ENCODE assay signal across 9 cellular contexts in the genomic region with DNA sequence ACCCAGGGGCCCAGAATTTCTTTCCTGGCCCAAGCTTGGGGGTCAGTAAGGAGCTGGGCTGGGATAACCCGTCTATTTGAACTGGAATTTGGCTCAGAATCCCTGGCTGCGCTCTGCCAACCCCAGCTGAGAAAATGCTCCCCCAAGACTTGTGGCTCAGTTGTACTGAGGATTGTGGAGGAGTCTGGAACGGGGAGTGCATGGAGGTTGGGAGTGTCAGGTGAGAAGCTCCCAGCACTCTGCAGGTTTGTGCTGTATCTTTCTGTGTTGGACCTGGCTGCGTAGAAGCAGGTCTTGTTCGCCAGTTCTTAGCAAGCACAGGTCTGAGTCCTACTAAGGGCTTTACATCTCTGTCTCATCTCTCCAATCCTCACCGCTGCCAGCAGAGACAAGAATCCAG. TPM values are rescaled to one million over a fixed set of nuclear protein-coding genes. Genes with fewer than 3 reads are reported as not detected.
DNase-seq lines count a peak whose midpoint lies in the region; ATAC-seq, FAIRE-seq and TF ChIP-seq lines count a peak whose summit lies in the region.
"Had no signal": no experiment of that assay in that cellular context is flagged by ENCODE, and none has a peak within 500 bp of the region (broad histone marks: within the 10 kb centered on the region; RNA-seq: fewer than 3 reads in every experiment).

No MANE protein-coding gene starts in this region.

- H4K20me1 ChIP-seq in PC-3 (ENCODE audit: low read length) (no peaks in the 10 kb centered on the region), HepG2 (ENCODE audit: insufficient read depth, low read length) (no peaks in the 10 kb centered on the region)

- peak overlapping the region; percentile 81; the same call in 1 of the 2 replicates for H3K4me3 ChIP-seq in PC-3 (ENCODE audit: low read length)
- H3K4me3 ChIP-seq in HepG2 (replicated peaks in 1 of 3; ENCODE audit: insufficient read depth in 1 of 3, low read depth in 2 of 3, low read length in 3 of 3) = peak overlapping the region; percentile 62 to 88 (median 73); a peak in 5 of 6 replicates
- no peak overlapping the region for H3K4me3 ChIP-seq in mesendoderm (ENCODE audit: low read length)

- TF ChIP-seq RAD21 in HepG2 (CRISPR knock-in tag; IDR thresholded peaks at IDR 0.05) = no peak

- no peaks in the 10 kb centered on the region for H3K9me3 ChIP-seq in PC-3 (ENCODE audit: low read length)
- H3K9me3 ChIP-seq in HepG2 (ENCODE audit: low read length) = no peaks in the 10 kb centered on the region

- intact Hi-C loops in PC-3 (cut with micrococcal nuclease) (loop anchor here (2.0 to 5.0 kb wide), 2 partner anchors 62 to 114 kb away; partner anchors contain the start of gene ASAP3), HepG2 (cut with micrococcal nuclease; ENCODE audit: unreplicated experiment) (no loop called here)

- H3K4me1 ChIP-seq in PC-3 (ENCODE audit: insufficient read depth, low read length) (peaks cover 23% of the 10 kb centered on the region), HepG2 (ENCODE audit: insufficient read depth, low read length) (peaks cover 79% of the 10 kb centered on the region), mesendoderm (ENCODE audit: control insufficient read depth, low read depth, low read length) (no peaks in the 10 kb centered on the region)

- H3K4ac ChIP-seq in mesendoderm (ENCODE audit: low read depth, low read length) = no peak overlapping the region

- H3K36me3 Mint-ChIP-seq in stimulated activated naive CD8-positive, alpha-beta T cell treated with anti-CD3 and anti-CD28 coated beads, Interleukin-15, Interleukin-2, amounts not matched to agents 100 ng/mL and 50 ng/mL, for 24 hours (ENCODE audit: low read depth) = no peaks in the 10 kb centered on the region

- H3K27ac ChIP-seq in PC-3 (ENCODE audit: low read length) (peak overlapping the region; percentile 59; the same call in 1 of the 2 replicates), HepG2 (ENCODE audit: extremely low read length, insufficient read depth, low read length) (peak overlapping the region; percentile 92), mesendoderm (ENCODE audit: low read depth, low read length) (no peak overlapping the region)

- no peak overlapping the region for H2AK5ac ChIP-seq in mesendoderm (ENCODE audit: low read length)

- H3K9ac ChIP-seq in PC-3 (ENCODE audit: low read length) (0 out of 2 replicates have a peak overlapping the region, but pooled peaks have one; percentile 9), HepG2 (ENCODE audit: insufficient read depth, low read depth, low read length) (peak overlapping the region; percentile 71), mesendoderm (ENCODE audit: low read length) (no peak overlapping the region)

- DNase-seq in PC-3 (no peak), amniotic epithelial cell (ENCODE audit: low read depth) (peak; percentile 39), HepG2 (ENCODE audit: low spot score) (no peak), mesendoderm (no peak)
- DNase-seq in activated CD8-positive, alpha-beta memory T cell treated with anti-CD3 and anti-CD28 coated beads for 24 hours = no peak
- DNase-seq: NCI-H2081 had no signal

- TF ChIP-seq POLR2A in HepG2 (IDR thresholded peaks at IDR 0.05; ENCODE audit: insufficient read depth in 1 of 2, low read depth in 2 of 2, low read length in 2 of 2) = no peak

- FAIRE-seq in HepG2 (lab: Jason Lieb, UNC) = no peak

- BruUV-seq in PC-3 (replicated peaks; lab: Mats Ljungman, UMichigan) (no TSS peak), HepG2 (replicated peaks; lab: Mats Ljungman, UMichigan) (TSS peak; percentile 37)

- no peaks in the 10 kb centered on the region for H3K27me3 ChIP-seq in PC-3 (ENCODE audit: low read length)
- H3K27me3 ChIP-seq in HepG2 (ENCODE audit: control insufficient read depth in 1 of 2, insufficient read depth in 2 of 2, low read length in 2 of 2) = no peaks in the 10 kb centered on the region
- H3K27me3 ChIP-seq in mesendoderm (ENCODE audit: insufficient read depth, low read length, poor library complexity) = peaks cover 16% of the 10 kb centered on the region

- H3K27me3 Mint-ChIP-seq in stimulated activated naive CD8-positive, alpha-beta T cell treated with anti-CD3 and anti-CD28 coated beads, Interleukin-15, Interleukin-2, amounts not matched to agents 100 ng/mL and 50 ng/mL, for 24 hours = peaks cover 14% of the 10 kb centered on the region

- no peak overlapping the region for H3K56ac ChIP-seq in mesendoderm (ENCODE audit: low read length)

- in situ Hi-C loops in HepG2 (cut with HindIII; ENCODE audit: extremely low pct_ligation_motif_present, low pct_unique_long_range_greater_than_20kb) = no loop called here

- H2BK5ac ChIP-seq in mesendoderm (ENCODE audit: low read length) = no peak overlapping the region

- H3K4me2 ChIP-seq in PC-3 (ENCODE audit: low read length) (peak overlapping the region; percentile 98), HepG2 (ENCODE audit: low read depth, low read length) (peak overlapping the region; percentile 78), mesendoderm (ENCODE audit: low read length) (no peak overlapping the region)

- H2AFZ ChIP-seq in PC-3 (ENCODE audit: low read length) (no peak overlapping the region), HepG2 (ENCODE audit: low read length) (no peak overlapping the region)

- peak overlapping the region; percentile 52 for H3K4me3 Mint-ChIP-seq in stimulated activated naive CD8-positive, alpha-beta T cell treated with anti-CD3 and anti-CD28 coated beads, Interleukin-15, Interleukin-2, amounts not matched to agents 100 ng/mL and 50 ng/mL, for 24 hours

- TF ChIP-seq EP300 in HepG2 (IDR thresholded peaks at IDR 0.05; ENCODE audit: low read depth in 2 of 2, low read length in 2 of 2) = no peak
- no peak for TF ChIP-seq EP300 in HepG2 (CRISPR knock-in tag; IDR thresholded peaks at IDR 0.05; ENCODE audit: borderline replicate concordance)

- TF ChIP-seq CTCF in PC-3 (conservative IDR thresholded peaks at IDR 0.05; ENCODE audit: low read depth, low read length) (no peak), HepG2 (CRISPR knock-in tag; IDR thresholded peaks at IDR 0.05) (no peak)

- H3K9me2 ChIP-seq in PC-3 (replicated peaks; ENCODE audit: low read length) = no peaks in the 10 kb centered on the region

- peak overlapping the region; percentile 43 for H3K27ac Mint-ChIP-seq in stimulated activated naive CD8-positive, alpha-beta T cell treated with anti-CD3 and anti-CD28 coated beads, Interleukin-15, Interleukin-2, amounts not matched to agents 100 ng/mL and 50 ng/mL, for 24 hours

- H3K4me1 Mint-ChIP-seq in stimulated activated naive CD8-positive, alpha-beta T cell treated with anti-CD3 and anti-CD28 coated beads, Interleukin-15, Interleukin-2, amounts not matched to agents 100 ng/mL and 50 ng/mL, for 24 hours (ENCODE audit: low read depth) = peaks cover 24% of the 10 kb centered on the region

- no peaks in the 10 kb centered on the region for H3K79me1 ChIP-seq in mesendoderm (ENCODE audit: low read length)

- POLR2A ChIA-PET in PC-3 (lab: Charles Lee; ENCODE audit: unreplicated experiment) = no interaction called here
- POLR2A ChIA-PET in HepG2 (lab: Yijun Ruan, JAX) = interaction anchor here (0.9 to 3.7 kb wide), 11 partner anchors 11 to 139 kb away, joined by 3 to 22 read pairs (median 4); partner anchors contain the start of genes ASAP3 and HNRNPR

- no peak overlapping the region for H4K8ac ChIP-seq in mesendoderm (ENCODE audit: low read depth, low read length)

- no peak overlapping the region for H4K5ac ChIP-seq in mesendoderm (ENCODE audit: low read length)

- 58% methylated on average over 4 of the region's 6 CpGs for WGBS in HepG2 (ENCODE audit: low lambda C conversion rate)
- WGBS in mesendoderm (ENCODE audit: extremely low coverage, insufficient coverage, low lambda C conversion rate) = no CpG with 5 or more reads among the region's 6 CpGs

- H3K23ac ChIP-seq in mesendoderm (ENCODE audit: low read length) = no peak overlapping the region

- H2BK15ac ChIP-seq in mesendoderm (replicated peaks; ENCODE audit: low read depth) = no peak overlapping the region

- H3K79me2 ChIP-seq in PC-3 (ENCODE audit: low read length) = peaks cover 15% of the 10 kb centered on the region; the same call in 1 of the 2 replicates
- peaks cover 44% of the 10 kb centered on the region for H3K79me2 ChIP-seq in HepG2 (ENCODE audit: insufficient read depth, low read length)
- H3K79me2 ChIP-seq in mesendoderm (ENCODE audit: control insufficient read depth, insufficient read depth, low read length) = no peaks in the 10 kb centered on the region

- H3K36me3 ChIP-seq in PC-3 (ENCODE audit: low read depth, low read length) (no peaks in the 10 kb centered on the region), HepG2 (replicated peaks in 1 of 2; ENCODE audit: control insufficient read depth in 1 of 2, insufficient read depth in 2 of 2, low read length in 2 of 2) (peaks cover 1 to 13% of the 10 kb centered on the region in 2 experiments), mesendoderm (ENCODE audit: control insufficient read depth, insufficient read depth, low read length) (no peaks in the 10 kb centered on the region)

- H3K9me3 Mint-ChIP-seq in stimulated activated naive CD8-positive, alpha-beta T cell treated with anti-CD3 and anti-CD28 coated beads, Interleukin-15, Interleukin-2, amounts not matched to agents 100 ng/mL and 50 ng/mL, for 24 hours = no peaks in the 10 kb centered on the region

- CTCF ChIA-PET in PC-3 (lab: Charles Lee) (interaction anchor here (1.2 to 1.6 kb wide), 3 partner anchors 19 to 214 kb away, joined by 3 to 8 read pairs (median 3); no protein-coding TSS in a partner anchor), HepG2 (lab: Yijun Ruan, JAX; ENCODE audit: low intra/inter-chr PET ratio, low total read pairs) (no interaction called here)

- H3F3A ChIP-seq in PC-3 (ENCODE audit: low read length, unreplicated experiment) = no peaks in the 10 kb centered on the region

- H2BK120ac ChIP-seq in mesendoderm (ENCODE audit: low read depth, low read length) = no peak overlapping the region

- H3K18ac ChIP-seq in mesendoderm (ENCODE audit: low read length) = no peak overlapping the region

- ATAC-seq in PC-3 (no peak), HepG2 (no peak), GM18873 (IDR thresholded peaks at IDR 0.05; ENCODE audit: low FRiP score, unreplicated experiment) (no peak), HG02759 (IDR thresholded peaks at IDR 0.05; ENCODE audit: unreplicated experiment) (no peak)

RNA-seq across cellular contexts. Expression of gene TCEA3, which starts 1.6 kb away (rescaled TPM):
- 18.7 and 23.6 TPM in 2 replicates for total RNA-seq in PC-3 (2014; rRNA removed)
- total RNA-seq in HepG2 (2016; rRNA removed; fragmentation: Illumina TruSeq; extraction: Trizol) = 81.5 and 84.6 TPM in 2 replicates
- total RNA-seq in HepG2 (2016; cell fraction: cytosol; rRNA removed; fragmentation: Illumina TruSeq; extraction: Trizol; ENCODE audit: low read depth) = 62.6 and 67.5 TPM in 2 replicates
- total RNA-seq in HepG2 (2016; cell fraction: insoluble cytoplasmic fraction; rRNA removed; fragmentation: Illumina TruSeq; extraction: Trizol) = 77.6 and 83.3 TPM in 2 replicates
- 58.1 and 63.2 TPM in 2 replicates for total RNA-seq in HepG2 (2016; cell fraction: membrane; rRNA removed; fragmentation: Illumina TruSeq; extraction: Trizol)
- total RNA-seq in HepG2 (2016; cell fraction: nucleus; rRNA removed; fragmentation: Illumina TruSeq; extraction: Trizol) = 55.6 and 64.4 TPM in 2 replicates
- 55.5 and 57.9 TPM in 2 replicates for polyA plus RNA-seq in HepG2 (2011; rRNA removed)
- 41.6 and 53.2 TPM in 2 replicates for polyA plus RNA-seq in HepG2 (2011; cell fraction: cytosol; rRNA removed)
- 94.8 and 103 TPM in 2 replicates for polyA plus RNA-seq in HepG2 (2011; cell fraction: nucleus; rRNA removed)
- polyA plus RNA-seq in HepG2 (2012) = 43.1 and 68.0 TPM in 2 replicates
- polyA plus RNA-seq in HepG2 (2016; cell fraction: cytosol; fragmentation: Illumina TruSeq; extraction: Trizol; ENCODE audit: low read depth) = 77.6 and 80.8 TPM in 2 replicates
- 107 and 119 TPM in 2 replicates for polyA plus RNA-seq in HepG2 (2016; cell fraction: insoluble cytoplasmic fraction; fragmentation: Illumina TruSeq; extraction: Trizol; ENCODE audit: low read depth)
- polyA plus RNA-seq in HepG2 (2016; cell fraction: membrane; fragmentation: Illumina TruSeq; extraction: Trizol; ENCODE audit: low read depth) = 67.2 and 70.2 TPM in 2 replicates
- polyA plus RNA-seq in HepG2 (2016; cell fraction: nucleus; fragmentation: Illumina TruSeq; extraction: Trizol; ENCODE audit: insufficient read depth, low read depth) = 133 and 140 TPM in 2 replicates
- polyA minus RNA-seq in HepG2 (2011; rRNA and poly(A)+ RNA removed; ENCODE audit: low replicate concordance) = 2.4 and 21.3 TPM in 2 replicates
- 14.4 and 14.5 TPM in 2 replicates for polyA minus RNA-seq in HepG2 (2011; cell fraction: cytosol; rRNA and poly(A)+ RNA removed)
- 28.3 and 31.7 TPM in 2 replicates for polyA minus RNA-seq in HepG2 (2011; cell fraction: nucleus; rRNA and poly(A)+ RNA removed)
- polyA plus RNA-seq in mesendoderm (2013, experiment 1 of 2) = 0.17 TPM
- 0.17 TPM for polyA plus RNA-seq in mesendoderm (2013, experiment 2 of 2)

RNA-seq across cellular contexts. Expression of gene ZNF436, which starts 53.3 kb away (rescaled TPM):
- total RNA-seq in PC-3 (2014; rRNA removed) (7.8 and 10.5 TPM in 2 replicates), HepG2 (2016; rRNA removed; fragmentation: Illumina TruSeq; extraction: Trizol) (9.9 and 12.6 TPM in 2 replicates)
- total RNA-seq in HepG2 (2016; cell fraction: cytosol; rRNA removed; fragmentation: Illumina TruSeq; extraction: Trizol; ENCODE audit: low read depth) = 1.2 and 1.3 TPM in 2 replicates
- total RNA-seq in HepG2 (2016; cell fraction: insoluble cytoplasmic fraction; rRNA removed; fragmentation: Illumina TruSeq; extraction: Trizol) = 9.5 and 13.9 TPM in 2 replicates
- 4.7 and 6.1 TPM in 2 replicates for total RNA-seq in HepG2 (2016; cell fraction: membrane; rRNA removed; fragmentation: Illumina TruSeq; extraction: Trizol)
- 7.1 and 8.3 TPM in 2 replicates for total RNA-seq in HepG2 (2016; cell fraction: nucleus; rRNA removed; fragmentation: Illumina TruSeq; extraction: Trizol)
- polyA plus RNA-seq in HepG2 (2011; rRNA removed) = 4.3 TPM in 2 replicates
- 2.0 and 3.3 TPM in 2 replicates for polyA plus RNA-seq in HepG2 (2011; cell fraction: cytosol; rRNA removed)
- 7.0 and 8.6 TPM in 2 replicates for polyA plus RNA-seq in HepG2 (2011; cell fraction: nucleus; rRNA removed)
- 3.6 and 3.9 TPM in 2 replicates for polyA plus RNA-seq in HepG2 (2012)
- 0.23 and 0.35 TPM in 2 replicates for polyA plus RNA-seq in HepG2 (2016; cell fraction: cytosol; fragmentation: Illumina TruSeq; extraction: Trizol; ENCODE audit: low read depth)
- polyA plus RNA-seq in HepG2 (2016; cell fraction: insoluble cytoplasmic fraction; fragmentation: Illumina TruSeq; extraction: Trizol; ENCODE audit: low read depth) = 7.1 and 7.4 TPM in 2 replicates
- 1.3 and 1.4 TPM in 2 replicates for polyA plus RNA-seq in HepG2 (2016; cell fraction: membrane; fragmentation: Illumina TruSeq; extraction: Trizol; ENCODE audit: low read depth)
- 10.5 and 11.6 TPM in 2 replicates for polyA plus RNA-seq in HepG2 (2016; cell fraction: nucleus; fragmentation: Illumina TruSeq; extraction: Trizol; ENCODE audit: insufficient read depth, low read depth)
- polyA minus RNA-seq in HepG2 (2011; rRNA and poly(A)+ RNA removed; ENCODE audit: low replicate concordance) = 6.0 and 6.3 TPM in 2 replicates
- 4.3 and 6.0 TPM in 2 replicates for polyA minus RNA-seq in HepG2 (2011; cell fraction: cytosol; rRNA and poly(A)+ RNA removed)
- 6.8 and 11.7 TPM in 2 replicates for polyA minus RNA-seq in HepG2 (2011; cell fraction: nucleus; rRNA and poly(A)+ RNA removed)
- 1.5 TPM for polyA plus RNA-seq in mesendoderm (2013, experiment 1 of 2)
- polyA plus RNA-seq in mesendoderm (2013, experiment 2 of 2) = 1.5 TPM
